Comparison of ENCODE assay signal across 8 cellular contexts in the genomic region with DNA sequence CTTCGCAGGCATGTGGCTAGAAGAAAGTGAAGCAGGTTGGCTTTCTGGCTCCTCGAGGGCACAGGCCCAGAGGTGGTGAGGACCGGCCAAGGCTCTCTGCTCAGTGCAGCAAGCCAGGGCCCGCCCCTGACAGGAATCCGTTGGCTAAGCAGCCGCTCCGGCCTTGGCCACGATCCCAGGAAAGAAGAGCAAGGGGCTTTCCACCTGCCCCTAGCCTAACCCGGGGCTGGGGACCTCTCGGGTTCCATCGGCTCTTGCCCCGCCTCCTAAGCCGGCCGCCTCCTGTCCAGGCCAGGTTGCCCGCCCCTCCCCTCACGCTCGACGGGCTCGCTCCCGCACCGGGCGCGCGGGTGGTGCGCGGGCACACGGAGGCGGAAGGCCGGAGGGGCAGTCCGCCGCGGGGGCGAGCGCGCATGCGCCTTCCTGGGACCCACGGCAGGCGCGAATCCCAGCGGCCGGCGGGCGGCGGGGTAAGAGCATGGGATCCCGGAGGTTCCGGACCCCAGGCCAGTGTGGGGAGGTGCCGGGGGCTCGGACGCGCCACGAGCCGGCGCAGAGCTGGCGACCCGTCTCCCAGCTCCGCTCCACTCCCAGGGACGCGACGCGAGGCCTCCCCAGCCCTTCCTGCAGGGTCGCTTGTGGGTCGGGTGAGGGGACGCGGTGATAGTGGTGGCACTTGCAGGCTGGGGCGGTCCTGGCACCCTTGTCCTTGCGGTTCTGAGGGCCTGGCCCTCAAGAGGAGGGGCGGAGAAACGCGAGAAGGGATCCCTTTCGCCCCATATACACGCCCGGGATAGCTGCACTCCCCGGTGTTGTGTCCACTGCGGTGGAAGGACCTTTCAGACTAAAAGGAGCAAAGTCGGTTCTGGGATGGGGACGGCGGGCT. TPM values are rescaled to one million over a fixed set of nuclear protein-coding genes. Genes with fewer than 3 reads are reported as not detected.
DNase-seq lines count a peak whose midpoint lies in the region; ATAC-seq and TF ChIP-seq lines count a peak whose summit lies in the region.

A gene (plus strand): TSS at position 410 of the 886 bp plus-strand sequence. CDS start 3,351 bp downstream, outside the sequence.

- TF ChIP-seq POLR2A in lower leg skin (IDR thresholded peaks at IDR 0.05), result no peak

- H3K27ac ChIP-seq in CD4-positive, alpha-beta memory T cell (ENCODE audit: low read depth, low read length), result peak within 1 kb of the TSS; percentile 59
- no peak within 1 kb of the TSS for H3K27ac ChIP-seq in duodenal mucosa (ENCODE audit: low read depth, low read length)

- peak; percentile 79 to 92 (median 86) for DNase-seq in CD4-positive, alpha-beta memory T cell
- peak; percentile 97 for DNase-seq in HK-2 (ENCODE audit: unreplicated experiment)
- DNase-seq in NCI-H82 (lab: John Stamatoyannopoulos, UW), result peak; percentile 98
- DNase-seq in activated CD4-positive, alpha-beta memory T cell treated with anti-CD3 and anti-CD28 coated beads, Interleukin-2, amount 10 ng/mL, durations not matched to agents 7 days and 5 days, result peak; percentile 93
- peak; percentile 87 to 97 for DNase-seq in lower leg skin (ENCODE audit: low spot score in 2 of 2)
- peak; percentile 88 to 94 for DNase-seq in stimulated activated CD4-positive, alpha-beta T cell treated with anti-CD3 and anti-CD28 coated beads, Interleukin-4, amount 100 ng/mL, for 4 hours

- H3K9ac ChIP-seq in duodenal mucosa (ENCODE audit: low read depth in 1 of 2, low read length in 2 of 2), result peak within 1 kb of the TSS; percentile 72 to 99

- ATAC-seq in GM19455 (IDR thresholded peaks at IDR 0.05; ENCODE audit: unreplicated experiment), result peak; percentile 93

- H3K36me3 Mint-ChIP-seq in CD4-positive, alpha-beta memory T cell, result peaks cover 18 to 26% of the 10 kb centered on the region in 2 donors
- peaks cover 16% of the 10 kb centered on the region for H3K36me3 Mint-ChIP-seq in activated CD4-positive, alpha-beta memory T cell treated with anti-CD3 and anti-CD28 coated beads, Interleukin-2, amount 10 ng/mL, durations not matched to agents 7 days and 5 days (ENCODE audit: low read depth)

- 1 to 2% methylated on average over 18 to 29 of the region's 77 CpGs for WGBS in lower leg skin, 2 donors

- no peaks in the 10 kb centered on the region for H3K27me3 ChIP-seq in CD4-positive, alpha-beta memory T cell (ENCODE audit: insufficient read depth, low read length)
- H3K27me3 ChIP-seq in duodenal mucosa (ENCODE audit: control insufficient read depth in 1 of 2, insufficient read depth in 2 of 2, low read length in 2 of 2), result no peaks in the 10 kb centered on the region

- H3K4me3 ChIP-seq in CD4-positive, alpha-beta memory T cell (ENCODE audit: low read length in 2 of 2), result peak within 1 kb of the TSS; percentile 67 to 80
- H3K4me3 ChIP-seq in duodenal mucosa (ENCODE audit: low read depth in 1 of 2, low read length in 2 of 2) (peak within 1 kb of the TSS; percentile 76 to 99), lower leg skin (ENCODE audit: low read depth, poor library complexity, severe bottlenecking) (peak within 1 kb of the TSS; percentile 78)

- intact Hi-C loops in CD4-positive, alpha-beta memory T cell (cut with micrococcal nuclease), result loop anchor here (1.0 to 2.0 kb wide), 4 partner anchors 39 to 931 kb away; a partner anchor contains a TSS
- intact Hi-C loops in lower leg skin (cut with DNase I; ENCODE audit: low total_unique reads), result no loop called here

- H3K9me3 Mint-ChIP-seq in CD4-positive, alpha-beta memory T cell, result no peaks in the 10 kb centered on the region
- no peaks in the 10 kb centered on the region for H3K9me3 Mint-ChIP-seq in activated CD4-positive, alpha-beta memory T cell treated with anti-CD3 and anti-CD28 coated beads, Interleukin-2, amount 10 ng/mL, durations not matched to agents 7 days and 5 days

- no peaks in the 10 kb centered on the region for H3K9me3 ChIP-seq in CD4-positive, alpha-beta memory T cell (ENCODE audit: control insufficient read depth in 1 of 2, low read length in 2 of 2)
- no peaks in the 10 kb centered on the region for H3K9me3 ChIP-seq in duodenal mucosa (ENCODE audit: control insufficient read depth in 1 of 2, low read length in 2 of 2)

- peak within 1 kb of the TSS; percentile 67 to 92 (median 89) for H3K27ac Mint-ChIP-seq in CD4-positive, alpha-beta memory T cell
- peak within 1 kb of the TSS; percentile 74 for H3K27ac Mint-ChIP-seq in activated CD4-positive, alpha-beta memory T cell treated with anti-CD3 and anti-CD28 coated beads, Interleukin-2, amount 10 ng/mL, durations not matched to agents 7 days and 5 days

- H3K4me1 Mint-ChIP-seq in CD4-positive, alpha-beta memory T cell, result peaks cover 21 to 36% (median 29%) of the 10 kb centered on the region in 4 donors
- peaks cover 20% of the 10 kb centered on the region for H3K4me1 Mint-ChIP-seq in activated CD4-positive, alpha-beta memory T cell treated with anti-CD3 and anti-CD28 coated beads, Interleukin-2, amount 10 ng/mL, durations not matched to agents 7 days and 5 days

- H3K36me3 ChIP-seq in CD4-positive, alpha-beta memory T cell (ENCODE audit: insufficient read depth, low read length), result no peaks in the 10 kb centered on the region
- H3K36me3 ChIP-seq in duodenal mucosa (ENCODE audit: control insufficient read depth in 1 of 2, insufficient read depth in 2 of 2, low read length in 2 of 2), result peaks cover 0 to 4% of the 10 kb centered on the region in 2 donors

- peaks cover 21% of the 10 kb centered on the region for H3K4me1 ChIP-seq in CD4-positive, alpha-beta memory T cell (ENCODE audit: insufficient read depth, low read length)
- peaks cover 8 to 10% of the 10 kb centered on the region in 2 donors for H3K4me1 ChIP-seq in duodenal mucosa (ENCODE audit: control insufficient read depth in 1 of 2, insufficient read depth in 2 of 2, low read length in 2 of 2)

- peaks cover 0 to 7% of the 10 kb centered on the region in 2 donors for H3K27me3 Mint-ChIP-seq in CD4-positive, alpha-beta memory T cell
- H3K27me3 Mint-ChIP-seq in activated CD4-positive, alpha-beta memory T cell treated with anti-CD3 and anti-CD28 coated beads, Interleukin-2, amount 10 ng/mL, durations not matched to agents 7 days and 5 days, result peaks cover 16% of the 10 kb centered on the region

- H3K4me3 Mint-ChIP-seq in CD4-positive, alpha-beta memory T cell, result peak within 1 kb of the TSS; percentile 93 to 98 (median 94)
- peak within 1 kb of the TSS; percentile 85 for H3K4me3 Mint-ChIP-seq in activated CD4-positive, alpha-beta memory T cell treated with anti-CD3 and anti-CD28 coated beads, Interleukin-2, amount 10 ng/mL, durations not matched to agents 7 days and 5 days

- no peak for TF ChIP-seq CTCF in lower leg skin (IDR thresholded peaks at IDR 0.05)

- POLR2A ChIA-PET in CD4-positive, alpha-beta memory T cell (lab: Charles Lee; ENCODE audit: partially characterized antibody), result interaction anchor here (0.8 to 1.2 kb wide), 5 partner anchors 11 to 932 kb away, joined by 3 read pairs; a partner anchor contains a TSS
- POLR2A ChIA-PET in activated CD4-positive, alpha-beta memory T cell treated with anti-CD3 and anti-CD28 coated beads, Interleukin-2, amount 10 ng/mL, durations not matched to agents 7 days and 5 days (lab: Charles Lee), result interaction anchor here (1.0 to 1.4 kb wide), 3 partner anchors 41 to 226 kb away, joined by 3 to 9 read pairs (median 5); a partner anchor contains a TSS

- CTCF ChIA-PET in CD4-positive, alpha-beta memory T cell (lab: Charles Lee; ENCODE audit: partially characterized antibody), result no interaction called here
- CTCF ChIA-PET in activated CD4-positive, alpha-beta memory T cell treated with anti-CD3 and anti-CD28 coated beads, Interleukin-2, amount 10 ng/mL, durations not matched to agents 7 days and 5 days (lab: Charles Lee), result no interaction called here

RNA-seq across cellular contexts. Expression of the gene that starts here (rescaled TPM):
- 10 to 100 TPM; 27.6 to 28.4 TPM for total RNA-seq in CD4-positive, alpha-beta memory T cell
- polyA plus RNA-seq in CD4-positive, alpha-beta memory T cell, result 10 to 100 TPM; 21.9 to 22.0 TPM
- 10 to 100 TPM; 21.7 to 23.8 TPM for total RNA-seq in activated CD4-positive, alpha-beta memory T cell treated with anti-CD3 and anti-CD28 coated beads, Interleukin-2, amount 10 ng/mL, durations not matched to agents 7 days and 5 days
- 10 to 100 TPM in 3 of 4 donors, 1 to 10 TPM in 1; 8.4 to 14.7 (median 12.3) TPM for total RNA-seq in lower leg skin
